ENCODE assay signal across 8 cellular contexts in genomic region chr11:72683782-72684200, GRCh38. TPM values are rescaled to one million over a fixed set of nuclear protein-coding genes. Genes with fewer than 3 reads are reported as not detected.
DNase-seq lines count a peak whose midpoint lies in the region; ATAC-seq lines count a peak whose summit lies in the region.

No MANE protein-coding gene starts in this region.

- no peaks in the 10 kb centered on the region for H3K9me3 ChIP-seq in SJSA1 (replicated peaks)

- no peak overlapping the region for H3K27ac ChIP-seq in SJSA1

- intact Hi-C loops in Right ventricle myocardium superior (cut with DNase I), result loop anchor here (10.0 kb wide), 1 partner anchor 209 kb away; no protein-coding TSS in a partner anchor

- H3K36me3 ChIP-seq in SJSA1, result peaks cover 3% of the 10 kb centered on the region; the same call in 1 of the 2 replicates

- DNase-seq in Caki2 (ENCODE audit: low read depth) (peak; percentile 38), SJSA1 (ENCODE audit: low read depth in 1 of 2, low spot score in 2 of 2) (peak; percentile 22 to 44), Right ventricle myocardium superior (peak; percentile 81), renal cortical epithelial cell (ENCODE audit: low read depth) (peak; percentile 18), SIG-M5 treated with dmso at 0.1 percent for 504 hours (lab: John Stamatoyannopoulos, UW; ENCODE audit: unreplicated experiment) (no peak)
- DNase-seq in activated naive CD4-positive, alpha-beta T cell (lab: John Stamatoyannopoulos, UW), result peak; percentile 35 to 66 (median 52)

- H3K4me3 ChIP-seq in SJSA1, result no peak overlapping the region

- ATAC-seq in HG02981 (IDR thresholded peaks at IDR 0.05; ENCODE audit: unreplicated experiment), result peak; percentile 45
- ATAC-seq in Right ventricle myocardium superior (ENCODE audit: poor library complexity), result peak; percentile 58
- no peak for ATAC-seq in GM18517 (IDR thresholded peaks at IDR 0.05; ENCODE audit: unreplicated experiment)

- H3K27me3 ChIP-seq in SJSA1 (replicated peaks), result no peaks in the 10 kb centered on the region

- no peaks in the 10 kb centered on the region for H3K4me1 ChIP-seq in SJSA1 (replicated peaks)

- in situ Hi-C loops in Caki2 (cut with HindIII; ENCODE audit: low pct_unique_long_range_greater_than_20kb, low sequenced_read_pairs), result no loop called here

RNA-seq across cellular contexts. Expression of gene PDE2A, which starts 9.6 kb away (rescaled TPM):
- total RNA-seq in Caki2 (2014; rRNA removed; shearing (Covaris generic); ENCODE audit: low replicate concordance), result 1.5 TPM in 1 of 2 replicates, not detected in the other
- total RNA-seq in SJSA1 (2014; rRNA removed; shearing (Covaris generic)), result not detected in 2 replicates
- total RNA-seq in Right ventricle myocardium superior (38.5 TPM), renal cortical epithelial cell (0.50 and 1.9 TPM in 2 replicates)

Comparison
In these comparisons a context has a peak if more than half of its experiments do, and no peak if none do; other contexts are left out.
1. RNA of gene PDE2A, which starts 9.6 kb away (total RNA-seq): 38.5 TPM in Right ventricle myocardium superior (single experiment); 1.5 TPM in Caki2, 0.50 to 1.9 TPM in renal cortical epithelial cell and not detected in SJSA1; every median in the first group is over 10 times any median in the second.